26 cellular contexts compared by ENCODE assay signal in the genomic region with DNA sequence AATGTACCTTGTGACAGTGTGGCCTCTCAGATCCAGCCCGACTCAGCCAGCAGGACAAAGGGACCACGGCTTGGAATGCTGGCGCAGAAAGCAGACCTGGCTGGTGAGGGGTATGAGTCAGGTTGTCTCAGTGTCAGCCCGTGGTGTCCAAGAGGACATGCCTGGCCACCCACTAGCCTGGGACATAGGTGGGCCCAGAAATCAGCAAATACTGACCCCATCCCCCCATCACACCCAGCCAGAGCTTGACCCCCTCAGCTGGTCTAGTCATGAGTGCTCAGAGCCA. TPM values are rescaled to one million over a fixed set of nuclear protein-coding genes. Genes with fewer than 3 reads are reported as not detected.
DNase-seq lines count a peak whose midpoint lies in the region; ATAC-seq and TF ChIP-seq lines count a peak whose summit lies in the region.
"Had no signal": no experiment of that assay in that cellular context is flagged by ENCODE, and none has a peak within 500 bp of the region (broad histone marks: within the 10 kb centered on the region; RNA-seq: fewer than 3 reads in every experiment).

No MANE protein-coding gene starts in this region.

- POLR2A ChIA-PET in Caco-2 (lab: Charles Lee) = no interaction called here

- H3K27ac Mint-ChIP-seq in neural crest cell (ENCODE audit: unreplicated experiment) (no peak overlapping the region), Caco-2 (ENCODE audit: unreplicated experiment) (no peak overlapping the region)
- H3K27ac Mint-ChIP-seq: activated CD4-positive, alpha-beta memory T cell treated with anti-CD3 and anti-CD28 coated beads for 36 hours; activated naive CD8-positive, alpha-beta T cell treated with anti-CD3 and anti-CD28 coated beads, Interleukin-2, amount 10 ng/mL, durations not matched to agents 7 days and 5 days; B cell had no signal

- peaks cover 0 to 41% (median 13%) of the 10 kb centered on the region in 11 experiments; a peak in 13 of 22 replicates for H4K20me1 ChIP-seq in BLaER1 treated with 17β-estradiol and CSF1 and Interleukin-3, amounts not matched to agents 10 nM and 100 nM

- H3K27me3 ChIP-seq in BLaER1 treated with 17β-estradiol and CSF1 and Interleukin-3, amounts not matched to agents 10 nM and 100 nM = peaks cover 6 to 17% (median 8%) of the 10 kb centered on the region in 11 experiments
- peaks cover 7% of the 10 kb centered on the region for H3K27me3 ChIP-seq in HUES48 (ENCODE audit: control insufficient read depth, insufficient read depth, low read length)
- no peaks in the 10 kb centered on the region for H3K27me3 ChIP-seq in RWPE2 (ENCODE audit: insufficient read depth, poor library complexity, severe bottlenecking)
- H3K27me3 ChIP-seq in Caco-2 (replicated peaks; ENCODE audit: control insufficient read depth, insufficient read depth, low read length) = no peaks in the 10 kb centered on the region
- no peaks in the 10 kb centered on the region for H3K27me3 ChIP-seq in thyroid gland

- DNase-seq in RWPE2 (ENCODE audit: low spot score) (no peak), neural crest cell (ENCODE audit: low read depth, low spot score) (no peak), Caco-2 (no peak), thyroid gland (no peak), GM10266 (ENCODE audit: extremely low spot score) (no peak), NCI-H187 treated with DMSO at 0.1 percent for 48 hours (lab: John Stamatoyannopoulos, UW) (no peak)
- DNase-seq: activated CD4-positive, alpha-beta memory T cell treated with anti-CD3 and anti-CD28 coated beads for 36 hours; activated effector memory CD4-positive, alpha-beta T cell treated with Interleukin-2 at 50 U/mL for 16 hours; activated naive CD8-positive, alpha-beta T cell treated with anti-CD3 and anti-CD28 coated beads, Interleukin-2, amount 10 ng/mL, durations not matched to agents 7 days and 5 days; COR-L47; DMS79 treated with DMSO at 0.1 percent for 48 hours; KBM-7; lower lobe of right lung; NCI-H146; NCI-H2171; NCI-H69; small intestine; stimulated activated CD4-positive, alpha-beta T cell treated with anti-CD3 and anti-CD28 coated beads, Interleukin-2, amount 100 ng/mL, for 24 hours; upper lobe of right lung had no signal

- no peak for TF ChIP-seq CTCF in RWPE2 (IDR thresholded peaks at IDR 0.05; ENCODE audit: poor library complexity, severe bottlenecking)
- no peak for TF ChIP-seq CTCF in neural crest cell (conservative IDR thresholded peaks at IDR 0.05)
- TF ChIP-seq CTCF in Caco-2 (IDR thresholded peaks at IDR 0.05; ENCODE audit: insufficient read depth in 1 of 2, low read depth in 1 of 2, low read length in 1 of 2, severe bottlenecking in 1 of 2, unreplicated experiment in 1 of 2) = no peak
- TF ChIP-seq CTCF in thyroid gland (IDR thresholded peaks at IDR 0.05) = no peak
- no peak for TF ChIP-seq CTCF in GM10266 (IDR thresholded peaks at IDR 0.05; ENCODE audit: control insufficient read depth, insufficient read depth, low read depth, missing control alignments)

- ATAC-seq in RWPE2 (ENCODE audit: low read depth) = no peak
- ATAC-seq: GM12878, lower lobe of right lung, upper lobe of right lung had no signal

- H3K4me3 Mint-ChIP-seq in neural crest cell (peak overlapping the region; percentile 56), Caco-2 (ENCODE audit: unreplicated experiment) (no peak overlapping the region)
- H3K4me3 Mint-ChIP-seq: activated CD4-positive, alpha-beta memory T cell treated with anti-CD3 and anti-CD28 coated beads for 36 hours; activated naive CD8-positive, alpha-beta T cell treated with anti-CD3 and anti-CD28 coated beads, Interleukin-2, amount 10 ng/mL, durations not matched to agents 7 days and 5 days; B cell had no signal

- H3K9ac ChIP-seq in BLaER1 treated with 17β-estradiol and CSF1 and Interleukin-3, amounts not matched to agents 10 nM and 100 nM = peak overlapping the region in 6 of 11 experiments; percentile 10 to 35 (median 19); a peak in 6 of 22 replicates
- H3K9ac ChIP-seq in HUES48 (ENCODE audit: low read depth, low read length) = no peak overlapping the region

- H3K36me3 Mint-ChIP-seq in neural crest cell (ENCODE audit: low read depth) (peaks cover 5% of the 10 kb centered on the region), Caco-2 (ENCODE audit: insufficient read depth, unreplicated experiment) (peaks cover 50% of the 10 kb centered on the region)

- peaks cover 25 to 57% (median 45%) of the 10 kb centered on the region in 10 experiments for H3K4me1 ChIP-seq in BLaER1 treated with 17β-estradiol and CSF1 and Interleukin-3, amounts not matched to agents 10 nM and 100 nM
- peaks cover 8% of the 10 kb centered on the region for H3K4me1 ChIP-seq in HUES48 (ENCODE audit: control insufficient read depth, insufficient read depth, low read length)
- H3K4me1 ChIP-seq in RWPE2 (ENCODE audit: insufficient read depth, poor library complexity, severe bottlenecking) = peaks cover 17% of the 10 kb centered on the region
- H3K4me1 ChIP-seq in Caco-2 = peaks cover 9% of the 10 kb centered on the region
- H3K4me1 ChIP-seq in thyroid gland = peaks cover 8 to 28% of the 10 kb centered on the region in 2 donors

- no TSS peak for BruUV-seq in Caco-2 (replicated peaks; lab: Mats Ljungman, UMichigan)

- CTCF ChIA-PET in Caco-2 (lab: Charles Lee) = no interaction called here

- TF ChIP-seq POLR2A in thyroid gland (IDR thresholded peaks at IDR 0.05) = no peak

- H3K9me3 ChIP-seq in BLaER1 treated with 17β-estradiol and CSF1 and Interleukin-3, amounts not matched to agents 10 nM and 100 nM (replicated peaks in 1 of 11) = no peaks in the 10 kb centered on the region
- no peaks in the 10 kb centered on the region for H3K9me3 ChIP-seq in HUES48 (ENCODE audit: control insufficient read depth, insufficient read depth, low read length)
- no peaks in the 10 kb centered on the region for H3K9me3 ChIP-seq in RWPE2 (ENCODE audit: severe bottlenecking)
- H3K9me3 ChIP-seq in Caco-2 = no peaks in the 10 kb centered on the region
- no peaks in the 10 kb centered on the region for H3K9me3 ChIP-seq in thyroid gland
- H3K9me3 ChIP-seq: A549, lower lobe of right lung, upper lobe of right lung had no signal

- H3K27ac ChIP-seq in BLaER1 treated with 17β-estradiol and CSF1 and Interleukin-3, amounts not matched to agents 10 nM and 100 nM = no peak overlapping the region; a peak in 1 of 22 replicates
- H3K27ac ChIP-seq in HUES48 (ENCODE audit: low read depth, low read length) (peak overlapping the region; percentile 67), RWPE2 (ENCODE audit: poor library complexity, severe bottlenecking) (peak overlapping the region; percentile 75), thyroid gland (no peak overlapping the region)
- H3K27ac ChIP-seq: A549, lower lobe of right lung, upper lobe of right lung had no signal

- no peak overlapping the region for H3K4me3 ChIP-seq in BLaER1 treated with 17β-estradiol and CSF1 and Interleukin-3, amounts not matched to agents 10 nM and 100 nM
- H3K4me3 ChIP-seq in HUES48 (ENCODE audit: low read depth, low read length) = no peak overlapping the region
- H3K4me3 ChIP-seq in RWPE2 (ENCODE audit: severe bottlenecking) = no peak overlapping the region
- no peak overlapping the region for H3K4me3 ChIP-seq in Caco-2 (ENCODE audit: low read depth, low read length)
- H3K4me3 ChIP-seq in thyroid gland (replicated peaks in 1 of 3) = no peak overlapping the region
- H3K4me3 ChIP-seq: A549, GM12878, lower lobe of right lung, upper lobe of right lung had no signal

- peak overlapping the region in 7 of 11 experiments; percentile 3 to 73 (median 59); a peak in 10 of 22 replicates for H3K4me2 ChIP-seq in BLaER1 treated with 17β-estradiol and CSF1 and Interleukin-3, amounts not matched to agents 10 nM and 100 nM
- H3K4me2 ChIP-seq: A549 had no signal

- H3K4me1 Mint-ChIP-seq in neural crest cell = peaks cover 16% of the 10 kb centered on the region
- peaks cover 7% of the 10 kb centered on the region for H3K4me1 Mint-ChIP-seq in Caco-2 (ENCODE audit: low read depth, unreplicated experiment)

- no peaks in the 10 kb centered on the region for H3K27me3 Mint-ChIP-seq in neural crest cell (ENCODE audit: low read depth)
- no peaks in the 10 kb centered on the region for H3K27me3 Mint-ChIP-seq in Caco-2 (ENCODE audit: insufficient read depth, unreplicated experiment)

- H3K9me3 Mint-ChIP-seq in neural crest cell (no peaks in the 10 kb centered on the region), Caco-2 (ENCODE audit: unreplicated experiment) (no peaks in the 10 kb centered on the region)
- H3K9me3 Mint-ChIP-seq: activated CD4-positive, alpha-beta memory T cell treated with anti-CD3 and anti-CD28 coated beads for 36 hours; activated naive CD8-positive, alpha-beta T cell treated with anti-CD3 and anti-CD28 coated beads, Interleukin-2, amount 10 ng/mL, durations not matched to agents 7 days and 5 days had no signal

- 69 to 85% methylated on average over 2 to 3 of the region's 4 CpGs for WGBS in thyroid gland, 2 donors

- intact Hi-C loops in Caco-2 (cut with micrococcal nuclease; ENCODE audit: unreplicated experiment) = no loop called here
- intact Hi-C loops in thyroid gland (cut with DNase I) = loop anchor here (5.0 kb wide), 1 partner anchor 50 kb away; no protein-coding TSS in a partner anchor

- peaks cover 24 to 37% (median 29%) of the 10 kb centered on the region in 11 experiments; a peak in 21 of 22 replicates for H3K36me3 ChIP-seq in BLaER1 treated with 17β-estradiol and CSF1 and Interleukin-3, amounts not matched to agents 10 nM and 100 nM
- H3K36me3 ChIP-seq in HUES48 (ENCODE audit: control insufficient read depth, insufficient read depth, low read length) = peaks cover 22% of the 10 kb centered on the region
- peaks cover 23% of the 10 kb centered on the region for H3K36me3 ChIP-seq in RWPE2 (ENCODE audit: low read depth)
- H3K36me3 ChIP-seq in Caco-2 (ENCODE audit: control insufficient read depth, insufficient read depth, low read length) = no peaks in the 10 kb centered on the region
- H3K36me3 ChIP-seq in thyroid gland = peaks cover 7 to 12% of the 10 kb centered on the region in 2 donors

RNA-seq across cellular contexts. Expression of gene BANF1, which starts 4.5 kb away (rescaled TPM):
- 348 and 358 TPM in 2 replicates for total RNA-seq in neural crest cell
- total RNA-seq in Caco-2 (2022) = 295 and 300 TPM in 2 replicates
- 10 to 100 TPM; 66.9 to 86.7 (median 78.3) TPM for total RNA-seq in thyroid gland

RNA-seq across cellular contexts. Expression of gene EIF1AD, which starts 4.9 kb away (rescaled TPM):
- total RNA-seq in neural crest cell = 58.0 and 61.0 TPM in 2 replicates
- 51.2 and 55.3 TPM in 2 replicates for total RNA-seq in Caco-2 (2022)
- 10 to 100 TPM; 25.3 to 39.4 (median 28.3) TPM for total RNA-seq in thyroid gland

RNA-seq across cellular contexts. Expression of gene CST6, which starts 5.0 kb away (rescaled TPM):
- not detected in 2 replicates for total RNA-seq in neural crest cell
- total RNA-seq in Caco-2 (2022) = not detected in 2 replicates
- 10 to 100 TPM in 3 of 4 donors, 1 to 10 TPM in 1; 7.1 to 53.1 (median 30.6) TPM for total RNA-seq in thyroid gland
- total RNA-seq: activated CD4-positive, alpha-beta memory T cell treated with anti-CD3 and anti-CD28 coated beads for 36 hours; activated naive CD8-positive, alpha-beta T cell treated with anti-CD3 and anti-CD28 coated beads, Interleukin-2, amount 10 ng/mL, durations not matched to agents 7 days and 5 days; B cell; GM12878 had no signal

RNA-seq across cellular contexts. Expression of gene CATSPER1, which starts 19.4 kb away (rescaled TPM):
- not detected in 2 replicates for total RNA-seq in neural crest cell
- not detected in 2 replicates for total RNA-seq in Caco-2 (2022)
- not detected for total RNA-seq in thyroid gland
- total RNA-seq: activated CD4-positive, alpha-beta memory T cell treated with anti-CD3 and anti-CD28 coated beads for 36 hours; activated naive CD8-positive, alpha-beta T cell treated with anti-CD3 and anti-CD28 coated beads, Interleukin-2, amount 10 ng/mL, durations not matched to agents 7 days and 5 days; B cell; dermis microvascular lymphatic vessel endothelial cell; fibroblast of lung; GM12878 had no signal

RNA-seq across cellular contexts. Expression of gene GAL3ST3, which starts 42.1 kb away (rescaled TPM):
- total RNA-seq in neural crest cell (8.7 and 9.7 TPM in 2 replicates), Caco-2 (2022) (not detected in 2 replicates), thyroid gland (100 to 1,000 TPM in 2 of 4 donors, 10 to 100 TPM in 2; 49.2 to 154 (median 118) TPM)
- total RNA-seq: activated CD4-positive, alpha-beta memory T cell treated with anti-CD3 and anti-CD28 coated beads for 36 hours; B cell; fibroblast of lung; GM12878; lower lobe of right lung; upper lobe of right lung had no signal

Comparison
In these comparisons a context has a peak if more than half of its experiments do, and no peak if none do; other contexts are left out.
1. H3K27ac ChIP-seq: peak in HUES48 (single experiment) and RWPE2 (single experiment); none in BLaER1 treated with 17β-estradiol and CSF1 and Interleukin-3, amounts not matched to agents 10 nM and 100 nM (0 of 11) and thyroid gland (0 of 3).